9 cellular contexts compared by ENCODE assay signal in genomic region chr13:106499905-106500304, GRCh38. TPM values are rescaled to one million over a fixed set of nuclear protein-coding genes. Genes with fewer than 3 reads are reported as not detected.
DNase-seq lines count a peak whose midpoint lies in the region; ATAC-seq and TF ChIP-seq lines count a peak whose summit lies in the region.
"Had no signal": no experiment of that assay in that cellular context is flagged by ENCODE, and none has a peak within 500 bp of the region (broad histone marks: within the 10 kb centered on the region; RNA-seq: fewer than 3 reads in every experiment).

No MANE protein-coding gene starts in this region.

- peaks cover 12% of the 10 kb centered on the region for H3K36me3 ChIP-seq in mammary epithelial cell (ENCODE audit: insufficient read depth, low read length)

- H3K4me1 Mint-ChIP-seq in T-helper 2 cell treated with Interferon-gamma antibody and Interleukin-4, amounts not matched to agents 5 μg/mL and 100 μg/mL, for 36 hours (ENCODE audit: low read depth) = no peaks in the 10 kb centered on the region

- no peaks in the 10 kb centered on the region for H4K20me1 ChIP-seq in mammary epithelial cell (ENCODE audit: insufficient read depth, low read length)

- no peaks in the 10 kb centered on the region for H3K36me3 Mint-ChIP-seq in T-helper 2 cell treated with Interferon-gamma antibody and Interleukin-4, amounts not matched to agents 5 μg/mL and 100 μg/mL, for 36 hours (ENCODE audit: low read depth)

- 100% methylated on average over 4 of the region's 4 CpGs for WGBS in mammary epithelial cell (ENCODE audit: low coverage, missing lambda C conversion rate)

- H2AFZ ChIP-seq in mammary epithelial cell (ENCODE audit: low read depth, low read length) = no peak overlapping the region

- DNase-seq in AG08395 (ENCODE audit: low spot score) (peak; percentile 29), KBM-7 (peak; percentile 81), mammary epithelial cell (no peak), NCI-H2029 treated with DMSO at 0.1 percent for 48 hours (lab: John Stamatoyannopoulos, UW) (no peak)
- DNase-seq in T-helper 2 cell treated with Interferon-gamma antibody and Interleukin-4, amounts not matched to agents 5 μg/mL and 100 μg/mL, for 36 hours (ENCODE audit: low spot score) = no peak
- no peak for DNase-seq in NK-92 treated with Interleukin-12 subunit alpha and Interleukin-12 subunit beta, amount 100 ng/mL, for 24 hours (lab: John Stamatoyannopoulos, UW)
- DNase-seq: cortex of kidney had no signal

- no peaks in the 10 kb centered on the region for H3K9me3 ChIP-seq in mammary epithelial cell (replicated peaks; ENCODE audit: insufficient read depth, low read length)

- ATAC-seq in GM21390 (IDR thresholded peaks at IDR 0.05; ENCODE audit: unreplicated experiment) = peak; percentile 69
- no peak for ATAC-seq in GM21528 (IDR thresholded peaks at IDR 0.05; ENCODE audit: low FRiP score, unreplicated experiment)

- no peak overlapping the region for H3K4me3 ChIP-seq in mammary epithelial cell (replicated peaks in 1 of 3; ENCODE audit: insufficient read depth in 1 of 3, low read depth in 2 of 3, low read length in 3 of 3)

- H3K27me3 ChIP-seq in mammary epithelial cell (ENCODE audit: insufficient read depth, low read length) = no peaks in the 10 kb centered on the region

- in situ Hi-C loops in KBM-7 (cut with MboI; ENCODE audit: low pct_unique_long_range_greater_than_20kb, low sequenced_read_pairs) (no loop called here), mammary epithelial cell (cut with MboI; ENCODE audit: low sequenced_read_pairs in 2 of 2) (no loop called here)

- no peak overlapping the region for H3K4me2 ChIP-seq in mammary epithelial cell (ENCODE audit: insufficient read depth, low read depth, low read length)

- intact Hi-C loops in mammary epithelial cell (cut with micrococcal nuclease) = loop anchor here (10.0 kb wide), 1 partner anchor 345 kb away; no protein-coding TSS in a partner anchor

- H3K27ac ChIP-seq in mammary epithelial cell (ENCODE audit: insufficient read depth, low read depth, low read length) = peak overlapping the region; percentile 55

- no peak overlapping the region for H3K27ac Mint-ChIP-seq in T-helper 2 cell treated with Interferon-gamma antibody and Interleukin-4, amounts not matched to agents 5 μg/mL and 100 μg/mL, for 36 hours

- no peaks in the 10 kb centered on the region for H3K9me3 Mint-ChIP-seq in T-helper 2 cell treated with Interferon-gamma antibody and Interleukin-4, amounts not matched to agents 5 μg/mL and 100 μg/mL, for 36 hours

- CTCF ChIA-PET in mammary epithelial cell (lab: Charles Lee; ENCODE audit: low non-redundant PET) = no interaction called here

- dilution Hi-C loops in mammary epithelial cell (cut with HindIII; ENCODE audit: low sequenced_read_pairs) = no loop called here

- peaks cover 94% of the 10 kb centered on the region for H3K79me2 ChIP-seq in mammary epithelial cell (ENCODE audit: insufficient read depth, low read length)

- TF ChIP-seq CTCF in mammary epithelial cell (conservative IDR thresholded peaks at IDR 0.05 in 1 of 2, IDR thresholded peaks at IDR 0.05 in 1 of 2; ENCODE audit: extremely low read depth in 1 of 2, insufficient read depth in 1 of 2, low read depth in 1 of 2, low read length in 2 of 2) = no peak

- no peak overlapping the region for H3K4me3 Mint-ChIP-seq in T-helper 2 cell treated with Interferon-gamma antibody and Interleukin-4, amounts not matched to agents 5 μg/mL and 100 μg/mL, for 36 hours

- H3K9ac ChIP-seq in mammary epithelial cell (ENCODE audit: insufficient read depth, low read length) = peak overlapping the region; percentile 22

- peaks cover 47% of the 10 kb centered on the region for H3K27me3 Mint-ChIP-seq in T-helper 2 cell treated with Interferon-gamma antibody and Interleukin-4, amounts not matched to agents 5 μg/mL and 100 μg/mL, for 36 hours (ENCODE audit: low read depth)

- H3K4me1 ChIP-seq in mammary epithelial cell (ENCODE audit: insufficient read depth, low read length) = peaks cover 17% of the 10 kb centered on the region

- no TSS peak for BruUV-seq in mammary epithelial cell (replicated peaks; lab: Mats Ljungman, UMichigan)

RNA-seq across cellular contexts. Expression of gene EFNB2, which starts 35.6 kb away (rescaled TPM):
- 10 to 100 TPM; 37.1 to 51.8 TPM for total RNA-seq in mammary epithelial cell
- 32.5 TPM for polyA plus RNA-seq in mammary epithelial cell
- 50.8 TPM for polyA minus RNA-seq in mammary epithelial cell

Comparison
In these comparisons a context has a peak if more than half of its experiments do, and no peak if none do; other contexts are left out.
1. DNase-seq: peak in AG08395 (single experiment) and KBM-7 (single experiment); none in mammary epithelial cell (single experiment), NCI-H2029 treated with DMSO at 0.1 percent for 48 hours (single experiment), T-helper 2 cell treated with Interferon-gamma antibody and Interleukin-4, amounts not matched to agents 5 μg/mL and 100 μg/mL, for 36 hours (single experiment) and NK-92 treated with Interleukin-12 subunit alpha and Interleukin-12 subunit beta, amount 100 ng/mL, for 24 hours (single experiment).